ENCODE assay signal across 8 cellular contexts in genomic region chr19:13099073-13099999, GRCh38. TPM values are rescaled to one million over a fixed set of nuclear protein-coding genes. Genes with fewer than 3 reads are reported as not detected.
DNase-seq lines count a peak whose midpoint lies in the region; ATAC-seq and TF ChIP-seq lines count a peak whose summit lies in the region.

No MANE protein-coding gene starts in this region.

- peaks cover 24% of the 10 kb centered on the region for H3K36me3 ChIP-seq in OCI-LY7 (ENCODE audit: insufficient read depth, low read length)
- H3K36me3 ChIP-seq in iPS DF 6.9 (ENCODE audit: control insufficient read depth, insufficient read depth, low read length): no peaks in the 10 kb centered on the region

- POLR2A ChIA-PET in OCI-LY7 (lab: Charles Lee): interaction anchor here (1.1 kb wide), 1 partner anchor 64 kb away, joined by 3 read pairs; no protein-coding TSS in a partner anchor

- ATAC-seq in GM18502 (IDR thresholded peaks at IDR 0.05; ENCODE audit: poor library complexity, unreplicated experiment): no peak
- ATAC-seq in HG02870 (IDR thresholded peaks at IDR 0.05; ENCODE audit: unreplicated experiment): no peak
- ATAC-seq in HG03520 (IDR thresholded peaks at IDR 0.05; ENCODE audit: unreplicated experiment): no peak

- TF ChIP-seq CTCF in GM12864 (IDR thresholded peaks at IDR 0.05; ENCODE audit: low read depth, low read length, missing control alignments): no peak
- TF ChIP-seq CTCF in OCI-LY7 (conservative IDR thresholded peaks at IDR 0.05; ENCODE audit: low read length): no peak

- H3K27ac ChIP-seq in OCI-LY7 (ENCODE audit: low read depth, low read length, poor library complexity, severe bottlenecking) (peak overlapping the region; percentile 55), iPS DF 6.9 (ENCODE audit: low read length) (no peak overlapping the region)

- no peak overlapping the region for H2AFZ ChIP-seq in OCI-LY7 (ENCODE audit: low read length)

- intact Hi-C loops in OCI-LY7 (cut with micrococcal nuclease; ENCODE audit: unreplicated experiment): no loop called here

- peaks cover 17% of the 10 kb centered on the region for H3K79me2 ChIP-seq in OCI-LY7 (ENCODE audit: insufficient read depth, low read depth, low read length)

- DNase-seq in GM12864 (ENCODE audit: low read depth) (no peak), OCI-LY7 (ENCODE audit: low spot score) (peak; percentile 70), iPS DF 6.9 (ENCODE audit: low read depth, low spot score) (no peak)
- peak; percentile 80 for DNase-seq in activated naive CD4-positive, alpha-beta T cell treated with Interleukin-2 at 50 U/mL for 16 hours
- DNase-seq in stimulated activated CD4-positive, alpha-beta T cell treated with anti-CD3 and anti-CD28 coated beads, Interleukin-2, amount 100 ng/mL, for 4 hours (ENCODE audit: low read depth): peak; percentile 71

- BruUV-seq in OCI-LY7 (replicated peaks; lab: Mats Ljungman, UMichigan): no TSS peak

- no CpG with 5 or more reads among the region's 77 CpGs for WGBS in iPS DF 6.9 (ENCODE audit: insufficient coverage, insufficient read length)

- peak overlapping the region; percentile 39 for H3K4me3 ChIP-seq in GM12864 (ENCODE audit: low read depth, low read length)
- H3K4me3 ChIP-seq in OCI-LY7 (ENCODE audit: low read depth, low read length, poor library complexity, severe bottlenecking): peak overlapping the region; percentile 20
- H3K4me3 ChIP-seq in iPS DF 6.9 (ENCODE audit: low read length): peak overlapping the region; percentile 4; the same call in 1 of the 2 replicates

- no peaks in the 10 kb centered on the region for H3K9me3 ChIP-seq in OCI-LY7 (ENCODE audit: low read length)
- H3K9me3 ChIP-seq in iPS DF 6.9 (ENCODE audit: control insufficient read depth, insufficient read depth, low read length): no peaks in the 10 kb centered on the region

- no peaks in the 10 kb centered on the region for H3K9me2 ChIP-seq in OCI-LY7 (ENCODE audit: insufficient read depth, low read length)

- H3K27me3 ChIP-seq in iPS DF 6.9 (ENCODE audit: control insufficient read depth, insufficient read depth, low read length): peaks cover 25% of the 10 kb centered on the region

- peaks cover 81% of the 10 kb centered on the region for H3K4me1 ChIP-seq in OCI-LY7 (ENCODE audit: insufficient read depth, low read length, poor library complexity, severe bottlenecking)
- peaks cover 4% of the 10 kb centered on the region; the same call in 1 of the 2 replicates for H3K4me1 ChIP-seq in iPS DF 6.9 (ENCODE audit: control insufficient read depth, insufficient read depth, low read length)

- CTCF ChIA-PET in OCI-LY7 (lab: Charles Lee; ENCODE audit: unreplicated experiment): no interaction called here

- H4K20me1 ChIP-seq in OCI-LY7 (ENCODE audit: insufficient read depth, low read length): no peaks in the 10 kb centered on the region

- peak overlapping the region; percentile 85 for H3K4me2 ChIP-seq in OCI-LY7 (ENCODE audit: low read length)

RNA-seq across cellular contexts. Expression of gene LYL1, which starts 3.3 kb away (rescaled TPM):
- 66.8 and 75.5 TPM in 2 replicates for total RNA-seq in OCI-LY7 (2014; rRNA removed; shearing (Covaris generic))
- 70.4 and 72.5 TPM in 2 replicates for total RNA-seq in OCI-LY7 (2022)

RNA-seq across cellular contexts. Expression of gene TRMT1, which starts 17.2 kb away (rescaled TPM):
- 39.2 and 56.8 TPM in 2 replicates for total RNA-seq in OCI-LY7 (2014; rRNA removed; shearing (Covaris generic))
- total RNA-seq in OCI-LY7 (2022): 38.2 and 50.4 TPM in 2 replicates

RNA-seq across cellular contexts. Expression of gene NACC1, which starts 18.7 kb away (rescaled TPM):
- total RNA-seq in OCI-LY7 (2014; rRNA removed; shearing (Covaris generic)): 46.5 and 56.3 TPM in 2 replicates
- total RNA-seq in OCI-LY7 (2022): 40.4 and 52.9 TPM in 2 replicates

RNA-seq across cellular contexts. Expression of gene STX10, which starts 50.8 kb away (rescaled TPM):
- total RNA-seq in OCI-LY7 (2014; rRNA removed; shearing (Covaris generic)): 67.8 and 91.7 TPM in 2 replicates
- 41.6 and 45.4 TPM in 2 replicates for total RNA-seq in OCI-LY7 (2022)

RNA-seq across cellular contexts. Expression of gene IER2, which starts 50.9 kb away (rescaled TPM):
- total RNA-seq in OCI-LY7 (2014; rRNA removed; shearing (Covaris generic)): 61.6 and 64.3 TPM in 2 replicates
- total RNA-seq in OCI-LY7 (2022): 79.5 and 89.0 TPM in 2 replicates

Comparison
In these comparisons a context has a peak if more than half of its experiments do, and no peak if none do; other contexts are left out.
1. DNase-seq: peak in OCI-LY7 (single experiment), activated naive CD4-positive, alpha-beta T cell treated with Interleukin-2 at 50 U/mL for 16 hours (single experiment) and stimulated activated CD4-positive, alpha-beta T cell treated with anti-CD3 and anti-CD28 coated beads, Interleukin-2, amount 100 ng/mL, for 4 hours (single experiment); none in GM12864 (single experiment) and iPS DF 6.9 (single experiment).
2. Peak in every context shown above with its lines, with median percentiles within 50 percentile points of each other: H3K4me3 ChIP-seq.